2 cellular contexts compared by ENCODE assay signal in the genomic region with DNA sequence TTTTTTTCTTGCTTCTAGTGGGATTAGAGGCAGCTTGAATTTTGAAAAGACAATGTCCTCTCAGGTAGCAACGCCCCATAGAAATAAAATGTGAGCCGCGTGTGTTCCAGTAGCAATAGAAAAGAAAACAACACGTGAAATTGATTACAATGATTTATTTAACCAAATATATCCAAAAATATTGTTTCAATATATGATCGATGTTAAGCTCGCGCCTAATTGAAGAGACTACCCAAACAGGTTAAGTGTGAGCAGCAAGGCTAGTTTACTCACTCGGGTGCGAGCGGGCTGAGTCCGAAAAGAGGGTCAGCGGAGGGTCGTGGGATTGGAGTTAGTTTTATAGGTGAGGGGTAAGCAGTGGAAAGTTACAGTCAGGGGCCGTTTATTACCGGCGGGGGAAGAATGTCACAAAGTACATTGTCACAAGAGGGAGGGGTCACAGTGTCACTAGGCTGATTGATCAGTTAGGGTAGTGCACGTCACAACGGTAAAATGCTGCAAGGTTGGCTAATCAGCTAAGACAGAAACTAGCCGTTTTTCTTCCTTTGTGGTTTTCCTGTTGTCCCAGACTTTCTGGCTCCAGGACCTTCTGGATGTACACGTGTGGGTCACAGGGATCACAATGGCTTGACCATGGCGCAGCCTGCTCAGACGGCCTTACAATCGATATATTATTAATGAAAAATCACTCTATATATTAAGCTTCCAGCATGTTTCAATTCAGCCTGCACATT.
TF ChIP-seq lines count a peak whose summit lies in the region.

No MANE protein-coding gene starts in this region.

TF ChIP-seq in SK-N-SH, 30 proteins besides CTCF, POLR2A, EP300 and RAD21 (continued from another document):
- TF ChIP-seq, protein P1, sequence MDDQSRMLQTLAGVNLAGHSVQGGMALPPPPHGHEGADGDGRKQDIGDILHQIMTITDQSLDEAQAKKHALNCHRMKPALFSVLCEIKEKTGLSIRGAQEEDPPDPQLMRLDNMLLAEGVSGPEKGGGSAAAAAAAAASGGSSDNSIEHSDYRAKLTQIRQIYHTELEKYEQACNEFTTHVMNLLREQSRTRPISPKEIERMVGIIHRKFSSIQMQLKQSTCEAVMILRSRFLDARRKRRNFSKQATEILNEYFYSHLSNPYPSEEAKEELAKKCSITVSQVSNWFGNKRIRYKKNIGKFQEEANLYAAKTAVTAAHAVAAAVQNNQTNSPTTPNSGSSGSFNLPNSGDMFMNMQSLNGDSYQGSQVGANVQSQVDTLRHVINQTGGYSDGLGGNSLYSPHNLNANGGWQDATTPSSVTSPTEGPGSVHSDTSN (IDR thresholded peaks at IDR 0.05), result no peak
- no peak for TF ChIP-seq GABPA (IDR thresholded peaks at IDR 0.05; ENCODE audit: low read depth)
- TF ChIP-seq TEAD4 (IDR thresholded peaks at IDR 0.05; ENCODE audit: borderline replicate concordance, insufficient read depth), result no peak
- TF ChIP-seq CHD2 (IDR thresholded peaks at IDR 0.05; ENCODE audit: low read length, partially characterized antibody), result no peak
- TF ChIP-seq SMC3 (IDR thresholded peaks at IDR 0.05; ENCODE audit: low read depth, low read length), result no peak
- TF ChIP-seq, protein P2, sequence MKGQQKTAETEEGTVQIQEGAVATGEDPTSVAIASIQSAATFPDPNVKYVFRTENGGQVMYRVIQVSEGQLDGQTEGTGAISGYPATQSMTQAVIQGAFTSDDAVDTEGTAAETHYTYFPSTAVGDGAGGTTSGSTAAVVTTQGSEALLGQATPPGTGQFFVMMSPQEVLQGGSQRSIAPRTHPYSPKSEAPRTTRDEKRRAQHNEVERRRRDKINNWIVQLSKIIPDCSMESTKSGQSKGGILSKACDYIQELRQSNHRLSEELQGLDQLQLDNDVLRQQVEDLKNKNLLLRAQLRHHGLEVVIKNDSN (IDR thresholded peaks at IDR 0.05; ENCODE audit: borderline replicate concordance, low read depth), result no peak
TF ChIP-seq in SK-N-SH: peak in this region for 0.

TF ChIP-seq in SK-N-SH treated with all-trans-retinoic acid at 6 μM for 48 hours, 23 proteins besides CTCF, POLR2A, EP300 and RAD21 (continued from another document):
- TF ChIP-seq TOX (CRISPR knock-in tag; IDR thresholded peaks at IDR 0.05; ENCODE audit: borderline replicate concordance), result no peak
- TF ChIP-seq ZC3H10 (CRISPR knock-in tag; IDR thresholded peaks at IDR 0.05), result no peak
- TF ChIP-seq TCF4 (CRISPR knock-in tag; IDR thresholded peaks at IDR 0.05; ENCODE audit: borderline replicate concordance), result no peak
- TF ChIP-seq PPARA (CRISPR knock-in tag; IDR thresholded peaks at IDR 0.05; ENCODE audit: borderline replicate concordance), result no peak
- no peak for TF ChIP-seq ESRRG (CRISPR knock-in tag; IDR thresholded peaks at IDR 0.05)
- no peak for TF ChIP-seq GLIS3 (CRISPR knock-in tag; IDR thresholded peaks at IDR 0.05)
